Comparison of ENCODE assay signal across 10 cellular contexts in the genomic region with DNA sequence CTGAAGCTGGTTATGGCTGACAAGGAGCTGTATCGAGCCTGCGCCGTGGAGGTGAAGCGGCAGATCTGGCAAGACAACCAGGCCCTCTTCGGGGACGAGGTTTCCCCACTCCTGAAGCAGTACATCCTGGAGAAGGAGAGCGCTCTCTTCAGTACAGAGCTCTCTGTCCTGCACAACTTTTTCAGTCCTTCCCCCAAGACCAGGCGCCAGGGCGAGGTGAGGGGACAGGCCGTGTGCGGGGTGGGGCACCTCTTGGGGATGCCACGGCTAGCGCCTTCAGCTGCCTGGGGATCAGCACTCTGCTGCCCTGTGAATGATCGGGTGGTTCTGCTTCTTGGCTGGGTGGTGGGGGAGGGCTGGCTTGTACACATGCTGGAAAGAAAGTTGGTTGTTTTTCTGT. TPM values are rescaled to one million over a fixed set of nuclear protein-coding genes. Genes with fewer than 3 reads are reported as not detected.
A peak's percentile ranks its signal among the peaks of the same experiment; 100 is the strongest.
DNase-seq lines count a peak whose midpoint lies in the region; ATAC-seq and TF ChIP-seq lines count a peak whose summit lies in the region.
"Had no signal": no experiment of that assay in that cellular context is flagged by ENCODE, and none has a peak within 500 bp of the region (broad histone marks: within the 10 kb centered on the region; RNA-seq: fewer than 3 reads in every experiment).

No MANE protein-coding gene starts in this region.

- BruUV-seq in OCI-LY7 (replicated peaks; lab: Mats Ljungman, UMichigan), result no TSS peak

- H3K4me3 Mint-ChIP-seq in T-helper 1 cell treated with Interleukin-12 subunit alpha and Interleukin-12 subunit beta and Interleukin-4 antibody, amounts not matched to agents 30 μg/mL and 1 μg/mL, for 36 hours, result peak overlapping the region; percentile 87
- H3K4me3 Mint-ChIP-seq in chondrocyte (ENCODE audit: unreplicated experiment), result peak overlapping the region; percentile 87

- no peaks in the 10 kb centered on the region for H3K9me3 Mint-ChIP-seq in T-helper 1 cell treated with Interleukin-12 subunit alpha and Interleukin-12 subunit beta and Interleukin-4 antibody, amounts not matched to agents 30 μg/mL and 1 μg/mL, for 36 hours
- no peaks in the 10 kb centered on the region for H3K9me3 Mint-ChIP-seq in chondrocyte (ENCODE audit: low read depth)

- H3K4me1 ChIP-seq in OCI-LY7 (ENCODE audit: insufficient read depth, low read length, poor library complexity, severe bottlenecking) (peaks cover 53% of the 10 kb centered on the region), osteoblast (ENCODE audit: insufficient read depth, low read length) (peaks cover 13% of the 10 kb centered on the region)

- CTCF ChIA-PET in OCI-LY7 (lab: Charles Lee; ENCODE audit: unreplicated experiment), result no interaction called here

- POLR2A ChIA-PET in OCI-LY7 (lab: Charles Lee), result interaction anchor here (4.4 kb wide), 1 partner anchor 17 kb away, joined by 26 read pairs; the partner anchor contains the start of gene TUBB4B

- H3K27me3 Mint-ChIP-seq in T-helper 1 cell treated with Interleukin-12 subunit alpha and Interleukin-12 subunit beta and Interleukin-4 antibody, amounts not matched to agents 30 μg/mL and 1 μg/mL, for 36 hours (ENCODE audit: low read depth), result no peaks in the 10 kb centered on the region
- no peaks in the 10 kb centered on the region for H3K27me3 Mint-ChIP-seq in chondrocyte (ENCODE audit: low read depth)

- ATAC-seq in HG02798 (IDR thresholded peaks at IDR 0.05; ENCODE audit: poor library complexity, unreplicated experiment), result no peak

- H3K4me1 Mint-ChIP-seq in T-helper 1 cell treated with Interleukin-12 subunit alpha and Interleukin-12 subunit beta and Interleukin-4 antibody, amounts not matched to agents 30 μg/mL and 1 μg/mL, for 36 hours (ENCODE audit: low read depth), result peaks cover 10% of the 10 kb centered on the region
- peaks cover 22% of the 10 kb centered on the region for H3K4me1 Mint-ChIP-seq in chondrocyte (ENCODE audit: low read depth)

- H3K4me3 ChIP-seq in OCI-LY7 (ENCODE audit: low read depth, low read length, poor library complexity, severe bottlenecking), result peak overlapping the region; percentile 98
- H3K4me3 ChIP-seq in osteoblast (ENCODE audit: insufficient read depth, low read length), result no peak overlapping the region

- no peaks in the 10 kb centered on the region for H3K27me3 ChIP-seq in osteoblast (ENCODE audit: insufficient read depth, low read length)
- H3K27me3 ChIP-seq: right atrium auricular region had no signal

- no peak for TF ChIP-seq CTCF in OCI-LY7 (conservative IDR thresholded peaks at IDR 0.05; ENCODE audit: low read length)
- no peak for TF ChIP-seq CTCF in chondrocyte (IDR thresholded peaks at IDR 0.05)
- TF ChIP-seq CTCF in osteoblast (IDR thresholded peaks at IDR 0.05; ENCODE audit: extremely low read depth, low read depth, low read length), result no peak

- no peaks in the 10 kb centered on the region for H3K9me2 ChIP-seq in OCI-LY7 (ENCODE audit: insufficient read depth, low read length)

- no peaks in the 10 kb centered on the region for H3K36me3 Mint-ChIP-seq in T-helper 1 cell treated with Interleukin-12 subunit alpha and Interleukin-12 subunit beta and Interleukin-4 antibody, amounts not matched to agents 30 μg/mL and 1 μg/mL, for 36 hours (ENCODE audit: low read depth)
- peaks cover 3% of the 10 kb centered on the region for H3K36me3 Mint-ChIP-seq in chondrocyte (ENCODE audit: low read depth)

- H3K27ac ChIP-seq in OCI-LY7 (ENCODE audit: low read depth, low read length, poor library complexity, severe bottlenecking) (no peak overlapping the region), osteoblast (ENCODE audit: low read depth, low read length) (no peak overlapping the region)
- H3K27ac ChIP-seq: right atrium auricular region had no signal

- H3K79me2 ChIP-seq in OCI-LY7 (ENCODE audit: insufficient read depth, low read depth, low read length) (peaks cover 24% of the 10 kb centered on the region), osteoblast (ENCODE audit: insufficient read depth, low read length) (peaks cover 30% of the 10 kb centered on the region)

- H3K36me3 ChIP-seq in OCI-LY7 (ENCODE audit: insufficient read depth, low read length) (peaks cover 41% of the 10 kb centered on the region), osteoblast (ENCODE audit: insufficient read depth, low read length) (peaks cover 19% of the 10 kb centered on the region)

- H4K20me1 ChIP-seq in OCI-LY7 (ENCODE audit: insufficient read depth, low read length) (peaks cover 5% of the 10 kb centered on the region; the same call in 1 of the 2 replicates), osteoblast (ENCODE audit: insufficient read depth, low read length) (peaks cover 14% of the 10 kb centered on the region)

- no peak overlapping the region for H2AFZ ChIP-seq in OCI-LY7 (ENCODE audit: low read length)
- H2AFZ ChIP-seq in osteoblast (ENCODE audit: low read length), result no peak overlapping the region

- H3K9me3 ChIP-seq in OCI-LY7 (ENCODE audit: low read length), result no peaks in the 10 kb centered on the region
- H3K9me3 ChIP-seq in osteoblast (ENCODE audit: low read depth, low read length), result no peaks in the 10 kb centered on the region
- H3K9me3 ChIP-seq: right atrium auricular region had no signal

- H3K4me2 ChIP-seq in OCI-LY7 (ENCODE audit: low read length) (peak overlapping the region; percentile 93), osteoblast (ENCODE audit: insufficient read depth, low read length) (peak overlapping the region; percentile 92)

- no peak for DNase-seq in T-helper 1 cell
- no peak for DNase-seq in OCI-LY7 (ENCODE audit: low spot score)
- no peak for DNase-seq in chondrocyte (ENCODE audit: low spot score)
- DNase-seq in osteoblast (ENCODE audit: insufficient read length, low spot score, missing footprints), result peak; percentile 77
- no peak for DNase-seq in GDM1 (lab: John Stamatoyannopoulos, UW)
- DNase-seq in activated CD4-positive, alpha-beta T cell treated with anti-CD3 and anti-CD28 coated beads for 1 hour, result no peak
- DNase-seq: NCI-H2171 treated with DMSO at 0.1 percent for 48 hours had no signal

- peak overlapping the region; percentile 15 for H3K27ac Mint-ChIP-seq in T-helper 1 cell treated with Interleukin-12 subunit alpha and Interleukin-12 subunit beta and Interleukin-4 antibody, amounts not matched to agents 30 μg/mL and 1 μg/mL, for 36 hours
- H3K27ac Mint-ChIP-seq in chondrocyte (ENCODE audit: unreplicated experiment), result peak overlapping the region; percentile 2

- intact Hi-C loops in OCI-LY7 (cut with micrococcal nuclease; ENCODE audit: unreplicated experiment), result no loop called here

RNA-seq across cellular contexts. Expression of gene NELFB, which starts 1.7 kb away (rescaled TPM):
- 59.5 and 62.6 TPM in 2 replicates for total RNA-seq in OCI-LY7 (2014; rRNA removed; shearing (Covaris generic))
- total RNA-seq in OCI-LY7 (2022) (74.8 and 76.1 TPM in 2 replicates), chondrocyte (48.0 to 55.1 TPM (median 52.4 TPM) in 3 replicates), osteoblast (46.0 and 47.4 TPM in 2 replicates)

RNA-seq across cellular contexts. Expression of gene STPG3, which starts 5.8 kb away (rescaled TPM):
- total RNA-seq in OCI-LY7 (2014; rRNA removed; shearing (Covaris generic)), result 0.73 TPM in 1 of 2 replicates, not detected in the other
- total RNA-seq in OCI-LY7 (2022), result 1.7 and 2.7 TPM in 2 replicates
- not detected in 3 replicates for total RNA-seq in chondrocyte
- total RNA-seq in osteoblast, result 0.36 TPM in 1 of 2 replicates, not detected in the other
- total RNA-seq: right atrium auricular region had no signal

RNA-seq across cellular contexts. Expression of gene TUBB4B, which starts 15.8 kb away (rescaled TPM):
- 376 and 417 TPM in 2 replicates for total RNA-seq in OCI-LY7 (2014; rRNA removed; shearing (Covaris generic))
- total RNA-seq in OCI-LY7 (2022) (402 and 443 TPM in 2 replicates), chondrocyte (117 to 155 TPM (median 121 TPM) in 3 replicates), osteoblast (67.7 and 74.0 TPM in 2 replicates)

RNA-seq across cellular contexts. Expression of gene TOR4A, which starts 20.7 kb away (rescaled TPM):
- 11.6 and 11.7 TPM in 2 replicates for total RNA-seq in OCI-LY7 (2014; rRNA removed; shearing (Covaris generic))
- 19.7 and 22.3 TPM in 2 replicates for total RNA-seq in OCI-LY7 (2022)
- total RNA-seq in chondrocyte, result 0.85 to 3.5 TPM (median 3.4 TPM) in 3 replicates
- total RNA-seq in osteoblast, result 0.29 and 2.5 TPM in 2 replicates

RNA-seq across cellular contexts. Expression of gene SLC34A3, which starts 26.1 kb away (rescaled TPM):
- 0.15 TPM in 1 of 2 replicates, not detected in the other for total RNA-seq in OCI-LY7 (2014; rRNA removed; shearing (Covaris generic))
- not detected in 2 replicates for total RNA-seq in OCI-LY7 (2022)
- not detected in 3 replicates for total RNA-seq in chondrocyte
- total RNA-seq in osteoblast, result not detected in 2 replicates
- total RNA-seq: right atrium auricular region had no signal
